ENCODE assay signal across 1 cellular context in the genomic region with DNA sequence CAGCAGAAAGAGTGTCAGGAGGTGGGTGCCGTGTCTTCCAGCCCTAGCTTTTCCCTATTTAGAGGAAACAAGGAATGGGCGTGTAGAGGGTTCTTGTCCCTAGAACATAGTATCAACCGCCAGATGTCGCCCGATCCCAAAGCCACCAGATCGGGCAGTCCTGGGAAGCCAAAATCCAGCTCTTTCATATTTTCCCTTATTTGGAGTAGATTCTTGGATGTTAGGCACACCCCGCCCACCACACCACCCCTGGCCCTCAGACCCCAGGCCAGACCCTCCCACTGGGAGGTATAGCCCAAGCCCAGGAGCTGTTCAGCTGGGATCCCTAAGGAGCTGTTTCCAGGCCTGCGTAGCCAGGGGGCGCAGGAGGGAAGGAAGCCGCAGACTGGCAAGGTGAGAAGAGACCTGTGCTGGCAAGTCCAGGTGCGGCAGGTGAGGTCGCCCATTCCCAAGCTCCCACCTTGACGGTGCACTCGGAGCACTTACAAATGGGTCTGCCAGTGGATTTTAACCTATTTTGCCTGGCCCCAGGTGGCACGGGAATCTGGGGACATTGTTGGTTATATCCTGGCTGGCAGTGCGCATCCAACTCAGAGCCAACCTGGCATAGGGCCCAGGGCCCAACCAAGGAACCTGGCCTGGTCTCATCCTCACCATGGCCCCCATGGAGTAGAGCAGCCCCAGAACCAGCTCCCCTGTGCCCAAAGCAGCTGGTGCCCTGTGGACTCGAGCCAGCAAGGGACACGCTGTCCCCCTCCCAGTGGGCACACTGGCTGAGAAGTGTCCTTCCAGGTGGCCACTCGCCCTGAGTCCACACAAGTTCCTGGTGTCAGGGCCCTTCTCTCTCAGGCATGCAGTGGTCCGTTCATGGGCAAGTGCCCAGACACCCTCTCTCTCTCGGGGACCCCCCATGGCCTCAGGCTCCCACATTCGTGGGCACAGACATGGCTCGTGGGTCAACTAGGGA.
A peak's percentile ranks its signal among the peaks of the same experiment; 100 is the strongest.
TF ChIP-seq lines count a peak whose summit lies in the region.

No MANE protein-coding gene starts in this region.

TF ChIP-seq in GM12878, 131 proteins besides CTCF, POLR2A, EP300 and RAD21:
- no peak for TF ChIP-seq BHLHE40 (IDR thresholded peaks at IDR 0.05; ENCODE audit: borderline replicate concordance in 1 of 2, low read depth in 2 of 2, low read length in 1 of 2)
- TF ChIP-seq, protein P1, sequence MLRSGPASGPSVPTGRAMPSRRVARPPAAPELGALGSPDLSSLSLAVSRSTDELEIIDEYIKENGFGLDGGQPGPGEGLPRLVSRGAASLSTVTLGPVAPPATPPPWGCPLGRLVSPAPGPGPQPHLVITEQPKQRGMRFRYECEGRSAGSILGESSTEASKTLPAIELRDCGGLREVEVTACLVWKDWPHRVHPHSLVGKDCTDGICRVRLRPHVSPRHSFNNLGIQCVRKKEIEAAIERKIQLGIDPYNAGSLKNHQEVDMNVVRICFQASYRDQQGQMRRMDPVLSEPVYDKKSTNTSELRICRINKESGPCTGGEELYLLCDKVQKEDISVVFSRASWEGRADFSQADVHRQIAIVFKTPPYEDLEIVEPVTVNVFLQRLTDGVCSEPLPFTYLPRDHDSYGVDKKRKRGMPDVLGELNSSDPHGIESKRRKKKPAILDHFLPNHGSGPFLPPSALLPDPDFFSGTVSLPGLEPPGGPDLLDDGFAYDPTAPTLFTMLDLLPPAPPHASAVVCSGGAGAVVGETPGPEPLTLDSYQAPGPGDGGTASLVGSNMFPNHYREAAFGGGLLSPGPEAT (IDR thresholded peaks at IDR 0.05; ENCODE audit: low read depth) = peak; percentile 49
- TF ChIP-seq SIX5 (IDR thresholded peaks at IDR 0.05; ENCODE audit: low read depth, low read length, severe bottlenecking) = no peak
- TF ChIP-seq TCF12 (IDR thresholded peaks at IDR 0.05; ENCODE audit: low read depth, low read length) = no peak
- TF ChIP-seq RFX5 (IDR thresholded peaks at IDR 0.05; ENCODE audit: low read depth, low read length) = no peak
- no peak for TF ChIP-seq ATF7 (IDR thresholded peaks at IDR 0.05; ENCODE audit: low read depth)
- TF ChIP-seq RUNX3 (IDR thresholded peaks at IDR 0.05; ENCODE audit: low read length) = peak; percentile 55
- TF ChIP-seq IKZF1 (conservative IDR thresholded peaks at IDR 0.05) = peak; percentile 77
- TF ChIP-seq TAF1 (IDR thresholded peaks at IDR 0.05; ENCODE audit: borderline replicate concordance, low read depth, low read length) = no peak
- TF ChIP-seq POLR2AphosphoS2 (IDR thresholded peaks at IDR 0.05; ENCODE audit: low read depth, low read length) = no peak
- peak; percentile 49 for TF ChIP-seq EED (IDR thresholded peaks at IDR 0.05; ENCODE audit: low read depth)
- no peak for TF ChIP-seq LARP7 (IDR thresholded peaks at IDR 0.05)
- TF ChIP-seq RCOR1 (conservative IDR thresholded peaks at IDR 0.05; ENCODE audit: low read depth, low read length) = no peak
- TF ChIP-seq, protein P2, sequence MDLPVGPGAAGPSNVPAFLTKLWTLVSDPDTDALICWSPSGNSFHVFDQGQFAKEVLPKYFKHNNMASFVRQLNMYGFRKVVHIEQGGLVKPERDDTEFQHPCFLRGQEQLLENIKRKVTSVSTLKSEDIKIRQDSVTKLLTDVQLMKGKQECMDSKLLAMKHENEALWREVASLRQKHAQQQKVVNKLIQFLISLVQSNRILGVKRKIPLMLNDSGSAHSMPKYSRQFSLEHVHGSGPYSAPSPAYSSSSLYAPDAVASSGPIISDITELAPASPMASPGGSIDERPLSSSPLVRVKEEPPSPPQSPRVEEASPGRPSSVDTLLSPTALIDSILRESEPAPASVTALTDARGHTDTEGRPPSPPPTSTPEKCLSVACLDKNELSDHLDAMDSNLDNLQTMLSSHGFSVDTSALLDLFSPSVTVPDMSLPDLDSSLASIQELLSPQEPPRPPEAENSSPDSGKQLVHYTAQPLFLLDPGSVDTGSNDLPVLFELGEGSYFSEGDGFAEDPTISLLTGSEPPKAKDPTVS (IDR thresholded peaks at IDR 0.05; ENCODE audit: low read depth, low read length) = no peak
- TF ChIP-seq ZNF274 (IDR thresholded peaks at IDR 0.05; ENCODE audit: insufficient read depth, insufficient read length) = no peak
- no peak for TF ChIP-seq STAT1 (conservative IDR thresholded peaks at IDR 0.05)
- TF ChIP-seq ZNF207 (IDR thresholded peaks at IDR 0.05; ENCODE audit: borderline replicate concordance) = no peak
- TF ChIP-seq MEF2A (IDR thresholded peaks at IDR 0.05; ENCODE audit: insufficient read depth, low read depth, low read length) = no peak
- TF ChIP-seq CBX5 (IDR thresholded peaks at IDR 0.05; ENCODE audit: low read depth) = no peak
- TF ChIP-seq SMC3 (IDR thresholded peaks at IDR 0.05; ENCODE audit: borderline replicate concordance, low read length) = peak; percentile 22; the same call in 1 of the 2 replicates
- TF ChIP-seq IKZF2 (IDR thresholded peaks at IDR 0.05) = peak; percentile 64 to 79; a peak in 3 of 4 replicates
- TF ChIP-seq, protein P3, sequence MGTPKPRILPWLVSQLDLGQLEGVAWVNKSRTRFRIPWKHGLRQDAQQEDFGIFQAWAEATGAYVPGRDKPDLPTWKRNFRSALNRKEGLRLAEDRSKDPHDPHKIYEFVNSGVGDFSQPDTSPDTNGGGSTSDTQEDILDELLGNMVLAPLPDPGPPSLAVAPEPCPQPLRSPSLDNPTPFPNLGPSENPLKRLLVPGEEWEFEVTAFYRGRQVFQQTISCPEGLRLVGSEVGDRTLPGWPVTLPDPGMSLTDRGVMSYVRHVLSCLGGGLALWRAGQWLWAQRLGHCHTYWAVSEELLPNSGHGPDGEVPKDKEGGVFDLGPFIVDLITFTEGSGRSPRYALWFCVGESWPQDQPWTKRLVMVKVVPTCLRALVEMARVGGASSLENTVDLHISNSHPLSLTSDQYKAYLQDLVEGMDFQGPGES (IDR thresholded peaks at IDR 0.05) = no peak
- no peak for TF ChIP-seq SIN3A (IDR thresholded peaks at IDR 0.05; ENCODE audit: low read depth, low read length)
